Comparison of ENCODE assay signal across 12 cellular contexts in genomic region chr18:77105021-77105420, GRCh38. TPM values are rescaled to one million over a fixed set of nuclear protein-coding genes. Genes with fewer than 3 reads are reported as not detected.
DNase-seq lines count a peak whose midpoint lies in the region; ATAC-seq and TF ChIP-seq lines count a peak whose summit lies in the region.
"Had no signal": no experiment of that assay in that cellular context is flagged by ENCODE, and none has a peak within 500 bp of the region (broad histone marks: within the 10 kb centered on the region; RNA-seq: fewer than 3 reads in every experiment).

No MANE protein-coding gene starts in this region.

- no peaks in the 10 kb centered on the region for H3K27me3 ChIP-seq in mesenchymal stem cell (ENCODE audit: control insufficient read depth in 1 of 2, insufficient read depth in 1 of 2, low read length in 2 of 2)

- H3K23ac ChIP-seq in mesenchymal stem cell (ENCODE audit: low read length in 2 of 2) = no peak overlapping the region

- peaks cover 13% of the 10 kb centered on the region for H3K79me1 ChIP-seq in mesenchymal stem cell (replicated peaks; ENCODE audit: low read length, poor library complexity, severe bottlenecking)

- peak overlapping the region; percentile 48 for H3K4me3 Mint-ChIP-seq in activated T-helper 2 cell treated with anti-CD3 and anti-CD28 coated beads, Interferon-gamma antibody, Interleukin-2, Interleukin-4, amounts not matched to agents 10 μg/mL and 5 μg/mL and 100 μg/mL, durations not matched to agents 14 hours and 24 hours and 36 hours (ENCODE audit: low read depth)

- H3K4me2 ChIP-seq in mesenchymal stem cell (ENCODE audit: low read length, poor library complexity, severe bottlenecking) = no peak overlapping the region

- H2BK120ac ChIP-seq in mesenchymal stem cell (ENCODE audit: low read depth, low read length) = no peak overlapping the region

- peaks cover 76% of the 10 kb centered on the region for H3K36me3 Mint-ChIP-seq in activated T-helper 2 cell treated with anti-CD3 and anti-CD28 coated beads, Interferon-gamma antibody, Interleukin-2, Interleukin-4, amounts not matched to agents 10 μg/mL and 5 μg/mL and 100 μg/mL, durations not matched to agents 14 hours and 24 hours and 36 hours (ENCODE audit: low read depth)

- peaks cover 9% of the 10 kb centered on the region for H3K9me3 Mint-ChIP-seq in activated T-helper 2 cell treated with anti-CD3 and anti-CD28 coated beads, Interferon-gamma antibody, Interleukin-2, Interleukin-4, amounts not matched to agents 10 μg/mL and 5 μg/mL and 100 μg/mL, durations not matched to agents 14 hours and 24 hours and 36 hours
- H3K9me3 Mint-ChIP-seq: naive B cell had no signal

- no peak for TF ChIP-seq CTCF in AG10803 (conservative IDR thresholded peaks at IDR 0.05; ENCODE audit: low read length)
- TF ChIP-seq CTCF in GM10266 (IDR thresholded peaks at IDR 0.05; ENCODE audit: control insufficient read depth, insufficient read depth, low read depth, missing control alignments) = no peak

- H3K14ac ChIP-seq in mesenchymal stem cell (ENCODE audit: low read length in 2 of 2) = no peak overlapping the region

- intact Hi-C loops in activated T-helper 2 cell treated with anti-CD3 and anti-CD28 coated beads, Interferon-gamma antibody, Interleukin-2, Interleukin-4, amounts not matched to agents 10 μg/mL and 5 μg/mL and 100 μg/mL, durations not matched to agents 14 hours and 24 hours and 36 hours (cut with micrococcal nuclease) = loop anchor here (10.0 kb wide), 2 partner anchors 250 to 450 kb away; no protein-coding TSS in a partner anchor

- H2BK12ac ChIP-seq in mesenchymal stem cell (ENCODE audit: low read length in 2 of 2) = peak overlapping the region; percentile 18 to 51

- no peak overlapping the region for H2AK5ac ChIP-seq in mesenchymal stem cell (ENCODE audit: low read length, severe bottlenecking)

- H3K27ac Mint-ChIP-seq in activated T-helper 2 cell treated with anti-CD3 and anti-CD28 coated beads, Interferon-gamma antibody, Interleukin-2, Interleukin-4, amounts not matched to agents 10 μg/mL and 5 μg/mL and 100 μg/mL, durations not matched to agents 14 hours and 24 hours and 36 hours = peak overlapping the region; percentile 55

- no peak for ATAC-seq in HG03159 (IDR thresholded peaks at IDR 0.05; ENCODE audit: unreplicated experiment)
- ATAC-seq: SK-N-SH treated with all-trans-retinoic acid at 6 μM for 48 hours had no signal

- peak overlapping the region; percentile 14 to 27 for H3K4ac ChIP-seq in mesenchymal stem cell (ENCODE audit: low read depth in 1 of 2, low read length in 2 of 2)

- H3K18ac ChIP-seq in mesenchymal stem cell (ENCODE audit: low read depth in 1 of 2, low read length in 2 of 2) = peak overlapping the region in 1 of 2 experiments; percentile 54

- 91% methylated on average over 9 of the region's 10 CpGs for WGBS in mesenchymal stem cell

- H3K9me3 ChIP-seq in mesenchymal stem cell (ENCODE audit: control insufficient read depth, low read length) = no peaks in the 10 kb centered on the region

- H2BK5ac ChIP-seq in mesenchymal stem cell (ENCODE audit: low read depth, low read length, poor library complexity, severe bottlenecking) = no peak overlapping the region

- no peak overlapping the region for H3K4me3 ChIP-seq in AG10803 (ENCODE audit: low read length)
- peak overlapping the region in 1 of 2 experiments; percentile 48 for H3K4me3 ChIP-seq in mesenchymal stem cell (ENCODE audit: insufficient read depth in 1 of 2, low read depth in 1 of 2, low read length in 2 of 2)

- no peak overlapping the region for H4K8ac ChIP-seq in mesenchymal stem cell (ENCODE audit: low read length)

- peaks cover 0 to under 1% of the 10 kb centered on the region in 2 experiments for H3K36me3 ChIP-seq in mesenchymal stem cell (ENCODE audit: control insufficient read depth in 1 of 2, insufficient read depth in 2 of 2, low read depth in 1 of 2, low read length in 2 of 2)

- no peak overlapping the region for H2AFZ ChIP-seq in mesenchymal stem cell (ENCODE audit: low read depth, low read length)

- peaks cover 92% of the 10 kb centered on the region for H3K4me1 Mint-ChIP-seq in activated T-helper 2 cell treated with anti-CD3 and anti-CD28 coated beads, Interferon-gamma antibody, Interleukin-2, Interleukin-4, amounts not matched to agents 10 μg/mL and 5 μg/mL and 100 μg/mL, durations not matched to agents 14 hours and 24 hours and 36 hours (ENCODE audit: low read depth)

- no peaks in the 10 kb centered on the region for H3K27me3 Mint-ChIP-seq in activated T-helper 2 cell treated with anti-CD3 and anti-CD28 coated beads, Interferon-gamma antibody, Interleukin-2, Interleukin-4, amounts not matched to agents 10 μg/mL and 5 μg/mL and 100 μg/mL, durations not matched to agents 14 hours and 24 hours and 36 hours (ENCODE audit: low read depth)
- H3K27me3 Mint-ChIP-seq: naive B cell had no signal

- H3K4me1 ChIP-seq in mesenchymal stem cell (ENCODE audit: control insufficient read depth, insufficient read depth, low read depth, low read length) = peaks cover 31% of the 10 kb centered on the region

- H4K91ac ChIP-seq in mesenchymal stem cell (ENCODE audit: low read length) = no peak overlapping the region

- H3K9ac ChIP-seq in mesenchymal stem cell (ENCODE audit: low read length) = peak overlapping the region; percentile 91

- H3K27ac ChIP-seq in mesenchymal stem cell (ENCODE audit: low read length, poor library complexity, severe bottlenecking) = peak overlapping the region; percentile 30

- DNase-seq in AG10803 (ENCODE audit: low read depth) (peak; percentile 18), GM10266 (ENCODE audit: extremely low spot score) (peak; percentile 54), mesenchymal stem cell (no peak), HT-29 (ENCODE audit: low spot score) (no peak), dermis blood vessel endothelial cell (no peak), iPS-NIHi11 (ENCODE audit: low spot score) (no peak)
- no peak for DNase-seq in activated T-helper 2 cell treated with anti-CD3 and anti-CD28 coated beads, Interferon-gamma antibody, Interleukin-2, Interleukin-4, amounts not matched to agents 10 μg/mL and 5 μg/mL and 100 μg/mL, durations not matched to agents 14 hours and 24 hours and 36 hours (ENCODE audit: low spot score)
- DNase-seq: naive B cell; NCI-H2029; stimulated activated CD4-positive, alpha-beta T cell treated with anti-CD3 and anti-CD28 coated beads, Interleukin-12 subunit alpha, Interleukin-12 subunit beta, amount 100 ng/mL, for 4 hours had no signal

- no peak overlapping the region for H2BK15ac ChIP-seq in mesenchymal stem cell (ENCODE audit: low read depth, poor library complexity, severe bottlenecking)

RNA-seq across cellular contexts. Expression of gene MBP, which starts 27.6 kb away (rescaled TPM):
- total RNA-seq in activated T-helper 2 cell treated with anti-CD3 and anti-CD28 coated beads, Interferon-gamma antibody, Interleukin-2, Interleukin-4, amounts not matched to agents 10 μg/mL and 5 μg/mL and 100 μg/mL, durations not matched to agents 14 hours and 24 hours and 36 hours = 53.7 and 54.3 TPM in 2 replicates
- polyA plus RNA-seq in mesenchymal stem cell (2013, experiment 1 of 2) = 7.6 TPM
- 8.8 TPM for polyA plus RNA-seq in mesenchymal stem cell (2013, experiment 2 of 2)
- total RNA-seq in HT-29 (2014; rRNA removed; shearing (Covaris generic)) = 27.4 and 28.9 TPM in 2 replicates
- total RNA-seq in dermis blood vessel endothelial cell = 5.6 and 6.3 TPM in 2 replicates

Comparison
In these comparisons a context has a peak if more than half of its experiments do, and no peak if none do; other contexts are left out.
1. DNase-seq: peak in AG10803 (single experiment) and GM10266 (single experiment); none in activated T-helper 2 cell treated with anti-CD3 and anti-CD28 coated beads, Interferon-gamma antibody, Interleukin-2, Interleukin-4, amounts not matched to agents 10 μg/mL and 5 μg/mL and 100 μg/mL, durations not matched to agents 14 hours and 24 hours and 36 hours (single experiment), mesenchymal stem cell (single experiment), HT-29 (single experiment), dermis blood vessel endothelial cell (single experiment) and iPS-NIHi11 (single experiment).